8 cellular contexts compared by ENCODE assay signal in the genomic region with DNA sequence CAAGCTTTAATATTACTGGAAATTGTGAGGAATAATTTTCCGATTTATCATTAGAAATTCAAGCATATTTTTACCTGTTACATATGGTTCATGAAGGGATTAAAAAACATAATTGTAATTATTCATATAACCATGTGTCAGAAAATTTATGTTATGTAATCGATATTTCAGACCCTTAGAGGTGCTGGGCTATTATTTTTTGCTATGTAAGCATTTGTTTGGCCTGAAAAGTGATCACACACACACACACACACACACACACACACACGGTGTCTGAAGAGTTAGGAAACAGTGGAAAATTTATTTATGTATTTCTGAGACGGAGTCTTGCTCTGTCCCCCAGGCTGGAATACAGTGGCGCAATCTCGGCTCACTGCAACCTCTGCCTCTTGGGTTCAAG.
"Had no signal": no experiment of that assay in that cellular context is flagged by ENCODE, and none has a peak within 500 bp of the region (broad histone marks: within the 10 kb centered on the region; RNA-seq: fewer than 3 reads in every experiment).

No MANE protein-coding gene starts in this region.

- H2AFZ ChIP-seq: GM23248 had no signal

- H3K36me3 ChIP-seq: HAP-1 had no signal

- H3K4me1 ChIP-seq: HAP-1 had no signal

- ATAC-seq: HCT116 had no signal

- H3K4me3 ChIP-seq: GM23248, HAP-1 had no signal

- H3K9ac ChIP-seq: GM23248 had no signal

- H3K9me3 ChIP-seq: HAP-1 had no signal

- DNase-seq: GM23248, GOT3, H7, HFFc6, KG1 had no signal

- H3K27ac ChIP-seq: GM23248, HL-60 had no signal
